8 cellular contexts compared by ENCODE assay signal in the genomic region with DNA sequence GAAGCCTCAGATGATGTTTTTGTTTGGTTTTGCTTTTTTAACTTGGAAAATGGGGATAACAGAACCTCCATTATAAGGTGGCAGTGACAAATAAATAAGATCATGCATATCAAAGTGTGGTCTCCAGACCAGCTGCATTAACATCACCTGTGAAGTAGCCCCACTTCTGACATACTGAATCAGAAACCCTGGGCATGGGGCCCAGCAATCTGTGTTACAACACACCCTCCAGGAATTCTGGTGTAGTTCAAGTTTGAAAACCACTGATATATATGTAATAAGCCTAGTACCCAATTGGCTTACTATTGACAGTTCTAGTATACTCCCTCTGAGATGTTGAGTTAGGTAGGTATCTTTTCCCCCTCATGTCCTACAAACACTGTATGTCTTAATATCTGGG. TPM values are rescaled to one million over a fixed set of nuclear protein-coding genes. Genes with fewer than 3 reads are reported as not detected.
DNase-seq lines count a peak whose midpoint lies in the region; ATAC-seq and TF ChIP-seq lines count a peak whose summit lies in the region.

No MANE protein-coding gene starts in this region.

- TF ChIP-seq POLR2A in erythroblast (IDR thresholded peaks at IDR 0.05; ENCODE audit: low read length), result no peak

- H3K27ac Mint-ChIP-seq in activated CD8-positive, alpha-beta T cell treated with anti-CD3 and anti-CD28 coated beads, Interleukin-2, amount 10 ng/mL, durations not matched to agents 7 days and 5 days, result peak overlapping the region; percentile 27

- peak overlapping the region; percentile 92 for H3K27ac ChIP-seq in foreskin keratinocyte
- H3K27ac ChIP-seq in skin epidermis, result peak overlapping the region in 18 of 21 experiments; percentile 37 to 87 (median 68)

- DNase-seq in HCEC 1CT (peak; percentile 65), foreskin keratinocyte (peak; percentile 68 to 85), 8988T (no peak), erythroblast (lab: John Stamatoyannopoulos, UW) (no peak), HT-29 (ENCODE audit: low spot score) (no peak)
- no peak for DNase-seq in activated CD8-positive, alpha-beta T cell treated with anti-CD3 and anti-CD28 coated beads, Interleukin-2, amount 10 ng/mL, durations not matched to agents 7 days and 5 days

- H3K27me3 Mint-ChIP-seq in activated CD8-positive, alpha-beta T cell treated with anti-CD3 and anti-CD28 coated beads, Interleukin-2, amount 10 ng/mL, durations not matched to agents 7 days and 5 days (ENCODE audit: low read depth), result no peaks in the 10 kb centered on the region

- no peaks in the 10 kb centered on the region for H3K27me3 ChIP-seq in foreskin keratinocyte

- CTCF ChIA-PET in activated CD8-positive, alpha-beta T cell treated with anti-CD3 and anti-CD28 coated beads, Interleukin-2, amount 10 ng/mL, durations not matched to agents 7 days and 5 days (lab: Charles Lee), result interaction anchor here (1.0 to 1.7 kb wide), 2 partner anchors 24 to 55 kb away, joined by 3 read pairs; a partner anchor contains a TSS

- H3K4me1 ChIP-seq in foreskin keratinocyte, result peaks cover 41% of the 10 kb centered on the region

- no peak for ATAC-seq in activated CD8-positive, alpha-beta T cell treated with anti-CD3 and anti-CD28 coated beads, Interleukin-2, amount 10 ng/mL, durations not matched to agents 7 days and 5 days
- ATAC-seq in foreskin keratinocyte, result peak; percentile 18
- ATAC-seq in HG03135 (IDR thresholded peaks at IDR 0.05; ENCODE audit: unreplicated experiment), result no peak

- H3K4me3 Mint-ChIP-seq in activated CD8-positive, alpha-beta T cell treated with anti-CD3 and anti-CD28 coated beads, Interleukin-2, amount 10 ng/mL, durations not matched to agents 7 days and 5 days, result peak overlapping the region; percentile 5

- no peaks in the 10 kb centered on the region for H3K9me3 Mint-ChIP-seq in activated CD8-positive, alpha-beta T cell treated with anti-CD3 and anti-CD28 coated beads, Interleukin-2, amount 10 ng/mL, durations not matched to agents 7 days and 5 days (ENCODE audit: insufficient read depth)

- POLR2A ChIA-PET in activated CD8-positive, alpha-beta T cell treated with anti-CD3 and anti-CD28 coated beads, Interleukin-2, amount 10 ng/mL, durations not matched to agents 7 days and 5 days (lab: Charles Lee), result interaction anchor here (0.8 to 0.9 kb wide), 2 partner anchors 8 to 24 kb away, joined by 3 to 5 read pairs; no protein-coding TSS in a partner anchor

- peaks cover 2% of the 10 kb centered on the region for H3K36me3 Mint-ChIP-seq in activated CD8-positive, alpha-beta T cell treated with anti-CD3 and anti-CD28 coated beads, Interleukin-2, amount 10 ng/mL, durations not matched to agents 7 days and 5 days (ENCODE audit: low read depth)

- TF ChIP-seq CTCF in foreskin keratinocyte (conservative IDR thresholded peaks at IDR 0.05), result peak; percentile 65

- H3K4me1 Mint-ChIP-seq in activated CD8-positive, alpha-beta T cell treated with anti-CD3 and anti-CD28 coated beads, Interleukin-2, amount 10 ng/mL, durations not matched to agents 7 days and 5 days (ENCODE audit: low read depth), result peaks cover 78% of the 10 kb centered on the region

- H3K4me3 ChIP-seq in skin epidermis, result no peak overlapping the region

RNA-seq across cellular contexts. Expression of a gene that starts 24.1 kb away (rescaled TPM):
- total RNA-seq in activated CD8-positive, alpha-beta T cell treated with anti-CD3 and anti-CD28 coated beads, Interleukin-2, amount 10 ng/mL, durations not matched to agents 7 days and 5 days, result 10 to 100 TPM; 14.0 to 15.8 TPM
- total RNA-seq in foreskin keratinocyte, result 27.0 and 30.9 TPM in 2 replicates
- 18.2 and 20.7 TPM in 2 replicates for polyA plus RNA-seq in foreskin keratinocyte
- total RNA-seq in HT-29 (2014; rRNA removed; shearing (Covaris generic)), result 15.8 and 19.2 TPM in 2 replicates

RNA-seq across cellular contexts. Expression of a gene that starts 48.0 kb away (rescaled TPM):
- 100 to 1,000 TPM; 206 to 215 TPM for total RNA-seq in activated CD8-positive, alpha-beta T cell treated with anti-CD3 and anti-CD28 coated beads, Interleukin-2, amount 10 ng/mL, durations not matched to agents 7 days and 5 days
- total RNA-seq in foreskin keratinocyte, result 177 and 204 TPM in 2 replicates
- polyA plus RNA-seq in foreskin keratinocyte, result 159 and 195 TPM in 2 replicates
- 204 and 223 TPM in 2 replicates for total RNA-seq in HT-29 (2014; rRNA removed; shearing (Covaris generic))

Comparison
In these comparisons a context has a peak if more than half of its experiments do, and no peak if none do; other contexts are left out.
1. DNase-seq: peak in HCEC 1CT (single experiment) and foreskin keratinocyte (2 of 2); none in activated CD8-positive, alpha-beta T cell treated with anti-CD3 and anti-CD28 coated beads, Interleukin-2, amount 10 ng/mL, durations not matched to agents 7 days and 5 days (single experiment), 8988T (single experiment), erythroblast (0 of 2) and HT-29 (single experiment).